ENCODE assay signal across 15 cellular contexts in the genomic region with DNA sequence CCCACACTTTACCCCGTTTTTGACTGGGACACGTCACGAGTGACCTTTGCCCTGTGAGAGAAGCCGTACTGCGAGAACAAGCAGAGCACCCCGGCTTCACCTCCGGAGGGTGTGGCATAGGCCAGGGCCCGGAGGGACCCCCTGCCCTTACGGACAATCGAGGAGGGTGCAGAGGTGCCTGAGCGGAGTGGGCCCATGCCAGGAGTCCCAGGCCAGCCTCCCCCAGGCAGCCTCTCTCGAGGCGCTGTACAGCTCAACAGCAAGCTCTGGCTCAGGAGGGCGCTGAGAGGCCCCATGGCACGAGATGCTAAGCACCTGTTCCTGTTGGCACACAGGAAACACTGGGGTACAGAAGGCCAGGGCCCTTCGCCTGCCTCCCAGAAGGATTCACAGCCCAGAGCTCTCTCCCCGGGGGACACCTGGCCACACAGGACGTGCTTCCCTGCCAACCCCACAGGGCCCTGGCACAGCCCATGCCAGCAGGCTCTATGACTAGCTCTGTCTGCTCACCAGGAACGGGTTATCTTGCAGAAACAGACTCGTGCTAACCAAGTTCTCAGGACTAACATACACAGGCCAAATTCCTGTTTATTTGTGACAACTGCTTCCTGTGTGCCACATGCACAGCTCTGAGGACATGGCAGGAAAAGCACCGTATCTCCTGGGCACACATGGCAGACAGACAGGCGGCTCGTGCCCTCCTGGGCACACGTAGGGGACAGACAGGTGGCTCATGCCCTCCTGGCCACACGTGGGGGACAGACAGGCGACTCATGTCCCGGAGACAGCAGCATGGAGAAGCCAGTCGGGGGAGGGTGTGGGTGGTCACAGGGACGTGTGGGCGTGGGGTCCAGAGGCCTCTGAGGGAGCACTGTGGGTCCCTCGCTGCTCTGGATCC. TPM values are rescaled to one million over a fixed set of nuclear protein-coding genes. Genes with fewer than 3 reads are reported as not detected.
DNase-seq lines count a peak whose midpoint lies in the region; ATAC-seq and TF ChIP-seq lines count a peak whose summit lies in the region.
"Had no signal": no experiment of that assay in that cellular context is flagged by ENCODE, and none has a peak within 500 bp of the region (broad histone marks: within the 10 kb centered on the region; RNA-seq: fewer than 3 reads in every experiment).

No MANE protein-coding gene starts in this region.

- TF ChIP-seq EP300 in stomach (IDR thresholded peaks at IDR 0.05), result no peak

- H3K9me3 ChIP-seq in right lobe of liver, result no peaks in the 10 kb centered on the region
- no peaks in the 10 kb centered on the region for H3K9me3 ChIP-seq in stomach
- H3K9me3 ChIP-seq: prostate gland had no signal

- DNase-seq in NCI-H2081 (lab: John Stamatoyannopoulos, UW) (peak; percentile 47 to 59), NCI-H2081 treated with DMSO at 0.1 percent for 48 hours (lab: John Stamatoyannopoulos, UW) (no peak), dermis blood vessel endothelial cell (peak; percentile 20), right lobe of liver (peak; percentile 63 to 86 (median 82)), stomach (peak; percentile 72)
- DNase-seq: activated CD4-positive, alpha-beta T cell treated with anti-CD3 and anti-CD28 coated beads for 36 hours; hypothalamus; mesenchymal stem cell; NCI-H2029 had no signal

- intact Hi-C loops in right lobe of liver (cut with DNase I) (no loop called here), stomach (cut with DNase I; ENCODE audit: low total_unique reads) (loop anchor here (10.0 kb wide), 1 partner anchor 217 kb away; no protein-coding TSS in a partner anchor)

- 32% methylated on average over 13 of the region's 31 CpGs for WGBS in right lobe of liver (ENCODE audit: insufficient coverage, low coverage, low lambda C conversion rate, missing lambda C conversion rate)
- WGBS in stomach, 5 donors, result 40 to 57% (median 53%) methylated on average over 19 to 31 of the region's 31 CpGs

- ATAC-seq in right lobe of liver, result peak; percentile 54 to 69 (median 66)
- no peak for ATAC-seq in HG03354 (IDR thresholded peaks at IDR 0.05; ENCODE audit: poor library complexity, severe bottlenecking, unreplicated experiment)
- ATAC-seq in HG02885 (IDR thresholded peaks at IDR 0.05; ENCODE audit: poor library complexity, unreplicated experiment), result no peak
- ATAC-seq in HG02610 (IDR thresholded peaks at IDR 0.05; ENCODE audit: unreplicated experiment), result no peak
- ATAC-seq: activated CD4-positive, alpha-beta T cell treated with anti-CD3 and anti-CD28 coated beads for 36 hours had no signal

- no peak for TF ChIP-seq CTCF in right lobe of liver (IDR thresholded peaks at IDR 0.05)
- TF ChIP-seq CTCF in stomach (IDR thresholded peaks at IDR 0.05), result peak in 1 of 7 experiments; percentile 8

- peaks cover 0 to 67% (median 34%) of the 10 kb centered on the region in 4 donors for H3K4me1 ChIP-seq in right lobe of liver
- peaks cover 45 to 64% (median 56%) of the 10 kb centered on the region in 4 donors for H3K4me1 ChIP-seq in stomach

- TF ChIP-seq POLR2A in right lobe of liver (IDR thresholded peaks at IDR 0.05), result no peak
- no peak for TF ChIP-seq POLR2A in stomach (IDR thresholded peaks at IDR 0.05)

- H3K36me3 ChIP-seq in right lobe of liver (peaks cover 0 to 16% (median 5%) of the 10 kb centered on the region in 4 donors), stomach (peaks cover 18 to 41% (median 37%) of the 10 kb centered on the region in 4 donors)
- H3K36me3 ChIP-seq: prostate gland had no signal

- no peaks in the 10 kb centered on the region for H3K27me3 ChIP-seq in right lobe of liver
- no peaks in the 10 kb centered on the region for H3K27me3 ChIP-seq in stomach

- H3K4me3 ChIP-seq in right lobe of liver (peak overlapping the region in 1 of 3 donors; percentile 25), stomach (no peak overlapping the region)
- H3K4me3 ChIP-seq: prostate gland had no signal

- H3K27ac ChIP-seq in right lobe of liver (peak overlapping the region; percentile 62 to 96 (median 91)), stomach (peak overlapping the region; percentile 35 to 96 (median 51))
- H3K27ac ChIP-seq: 22Rv1, KMS-11 had no signal

RNA-seq across cellular contexts. Expression of gene TOLLIP, which starts 11.6 kb away (rescaled TPM):
- total RNA-seq in dermis blood vessel endothelial cell, result 24.8 and 40.6 TPM in 2 replicates
- 100 to 1,000 TPM in 1 of 6 experiments, 10 to 100 TPM in 5; 68.3 to 103 (median 88.0) TPM for total RNA-seq in right lobe of liver
- total RNA-seq in stomach, result 100 to 1,000 TPM in 1 of 5 donors, 10 to 100 TPM in 4; 14.9 to 119 (median 55.4) TPM
- 10 to 100 TPM; 23.9 to 29.3 (median 26.9) TPM for polyA plus RNA-seq in stomach

Comparison
In these comparisons a context has a peak if more than half of its experiments do, and no peak if none do; other contexts are left out.
1. ATAC-seq: peak in right lobe of liver (4 of 4); none in HG03354 (single experiment), HG02885 (single experiment) and HG02610 (single experiment).